Comparison of ENCODE assay signal across 28 cellular contexts in genomic region chr4:39204543-39204942, GRCh38.
"Had no signal": no experiment of that assay in that cellular context is flagged by ENCODE, and none has a peak within 500 bp of the region (broad histone marks: within the 10 kb centered on the region; RNA-seq: fewer than 3 reads in every experiment).

No MANE protein-coding gene starts in this region.

- H3K4me3 Mint-ChIP-seq: T-cell had no signal

- H3K27ac ChIP-seq: KMS-11, PC-9, RWPE1, SJCRH30, SK-N-MC had no signal

- H3K9ac ChIP-seq: KMS-11 had no signal

- H2AFZ ChIP-seq: PC-9 had no signal

- H3K4me1 ChIP-seq: SJCRH30 had no signal

- ATAC-seq: Panc1, T-cell had no signal

- DNase-seq: Karpas-422, MM.1S, MV-4-11, NCI-H1092, NCI-H1105, NCI-H1417 treated with DMSO at 0.1 percent for 48 hours, NCI-H1436 treated with DMSO at 0.1 percent for 48 hours, NCI-H1694 treated with DMSO at 0.1 percent for 48 hours, NCI-H187 treated with DMSO at 0.1 percent for 48 hours, NCI-H2029, NCI-H2081, NCI-H2171 treated with DMSO at 0.1 percent for 48 hours, NCI-H2227 treated with DMSO at 0.1 percent for 48 hours, NCI-H345, NCI-H446, NCI-H510A treated with DMSO at 0.1 percent for 48 hours, NCI-H524 treated with DMSO at 0.1 percent for 48 hours, NCI-H526 treated with DMSO at 0.1 percent for 48 hours, NCI-H774, PC-9, SHP77, SIG-M5, SJCRH30, T-cell had no signal

- H3K27ac Mint-ChIP-seq: T-cell had no signal

- H3K27me3 ChIP-seq: SJCRH30 had no signal

- H3K9me3 Mint-ChIP-seq: T-cell had no signal

- H3K27me3 Mint-ChIP-seq: T-cell had no signal

- H3K4me2 ChIP-seq: KMS-11, PC-9 had no signal

- H3K4me3 ChIP-seq: PC-9, SJCRH30, SK-N-MC had no signal

- H3K4me1 Mint-ChIP-seq: T-cell had no signal
